In genomic region chr15:39786444-39787056, GRCh38 we compare ENCODE assay signal across 8 cellular contexts. TPM values are rescaled to one million over a fixed set of nuclear protein-coding genes. Genes with fewer than 3 reads are reported as not detected.
DNase-seq lines count a peak whose midpoint lies in the region; ATAC-seq, FAIRE-seq and TF ChIP-seq lines count a peak whose summit lies in the region.

No MANE protein-coding gene starts in this region.

- no peak for FAIRE-seq in bronchial epithelial cell (lab: Jason Lieb, UNC)

- TF ChIP-seq CTCF in bronchial epithelial cell (IDR thresholded peaks at IDR 0.05; ENCODE audit: insufficient read depth, low read length, severe bottlenecking) = peak; percentile 54

- ATAC-seq in stimulated activated naive CD8-positive, alpha-beta T cell treated with anti-CD3 and anti-CD28 coated beads, Interleukin-15, amount 100 ng/mL, for 72 hours = no peak
- ATAC-seq in HG02840 (IDR thresholded peaks at IDR 0.05; ENCODE audit: low FRiP score, unreplicated experiment) = no peak
- no peak for ATAC-seq in stimulated activated effector memory CD8-positive, alpha-beta T cell treated with anti-CD3 and anti-CD28 coated beads, Interleukin-12 subunit alpha, Interleukin-12 subunit beta, amount 100 ng/mL, for 72 hours

- H3K27me3 Mint-ChIP-seq in stimulated activated naive CD8-positive, alpha-beta T cell treated with anti-CD3 and anti-CD28 coated beads, Interleukin-15, amount 100 ng/mL, for 72 hours = no peaks in the 10 kb centered on the region

- peaks cover 12% of the 10 kb centered on the region for H3K36me3 Mint-ChIP-seq in stimulated activated effector memory CD8-positive, alpha-beta T cell treated with anti-CD3 and anti-CD28 coated beads, Interleukin-12 subunit alpha, Interleukin-12 subunit beta, amount 100 ng/mL, for 72 hours

- H3K4me3 ChIP-seq in bronchial epithelial cell (ENCODE audit: low read depth, low read length) = no peak overlapping the region

- H3K4me3 Mint-ChIP-seq in stimulated activated naive CD8-positive, alpha-beta T cell treated with anti-CD3 and anti-CD28 coated beads, Interleukin-15, amount 100 ng/mL, for 72 hours = no peak overlapping the region
- H3K4me3 Mint-ChIP-seq in stimulated activated effector memory CD8-positive, alpha-beta T cell treated with anti-CD3 and anti-CD28 coated beads, Interleukin-12 subunit alpha, Interleukin-12 subunit beta, amount 100 ng/mL, for 72 hours = no peak overlapping the region

- no peaks in the 10 kb centered on the region for H3K9me3 Mint-ChIP-seq in stimulated activated naive CD8-positive, alpha-beta T cell treated with anti-CD3 and anti-CD28 coated beads, Interleukin-15, amount 100 ng/mL, for 72 hours
- no peaks in the 10 kb centered on the region for H3K9me3 Mint-ChIP-seq in stimulated activated effector memory CD8-positive, alpha-beta T cell treated with anti-CD3 and anti-CD28 coated beads, Interleukin-12 subunit alpha, Interleukin-12 subunit beta, amount 100 ng/mL, for 72 hours

- no peaks in the 10 kb centered on the region for H3K36me3 ChIP-seq in bronchial epithelial cell (ENCODE audit: control insufficient read depth, insufficient read depth, low read length)

- no peak overlapping the region for H3K27ac Mint-ChIP-seq in stimulated activated naive CD8-positive, alpha-beta T cell treated with anti-CD3 and anti-CD28 coated beads, Interleukin-15, amount 100 ng/mL, for 72 hours
- no peak overlapping the region for H3K27ac Mint-ChIP-seq in stimulated activated effector memory CD8-positive, alpha-beta T cell treated with anti-CD3 and anti-CD28 coated beads, Interleukin-12 subunit alpha, Interleukin-12 subunit beta, amount 100 ng/mL, for 72 hours

- DNase-seq in DMS 273 (lab: John Stamatoyannopoulos, UW; ENCODE audit: unreplicated experiment) (peak; percentile 79), HT-29 (ENCODE audit: low spot score) (peak; percentile 67), NCI-H774 (lab: John Stamatoyannopoulos, UW) (peak; percentile 59), bronchial epithelial cell (ENCODE audit: low read depth) (peak; percentile 58), lung microvascular endothelial cell (ENCODE audit: low read depth in 2 of 2) (peak; percentile 70)
- no peak for DNase-seq in stimulated activated naive CD8-positive, alpha-beta T cell treated with anti-CD3 and anti-CD28 coated beads, Interleukin-15, amount 100 ng/mL, for 72 hours
- DNase-seq in stimulated activated effector memory CD8-positive, alpha-beta T cell treated with anti-CD3 and anti-CD28 coated beads, Interleukin-12 subunit alpha, Interleukin-12 subunit beta, amount 100 ng/mL, for 72 hours (ENCODE audit: low spot score in 2 of 2) = no peak

- peaks cover 47% of the 10 kb centered on the region for H3K4me1 Mint-ChIP-seq in stimulated activated naive CD8-positive, alpha-beta T cell treated with anti-CD3 and anti-CD28 coated beads, Interleukin-15, amount 100 ng/mL, for 72 hours
- peaks cover 38% of the 10 kb centered on the region for H3K4me1 Mint-ChIP-seq in stimulated activated effector memory CD8-positive, alpha-beta T cell treated with anti-CD3 and anti-CD28 coated beads, Interleukin-12 subunit alpha, Interleukin-12 subunit beta, amount 100 ng/mL, for 72 hours

- H3K27me3 ChIP-seq in bronchial epithelial cell (ENCODE audit: control insufficient read depth, insufficient read depth, low read length) = no peaks in the 10 kb centered on the region

RNA-seq across cellular contexts. Expression of gene FSIP1, which starts 3.9 kb away (rescaled TPM):
- 0.48 and 2.1 TPM in 2 replicates for total RNA-seq in HT-29 (2014; rRNA removed; shearing (Covaris generic))
- total RNA-seq in bronchial epithelial cell (9.5 and 28.8 TPM in 2 replicates), lung microvascular endothelial cell (0.40 and 0.44 TPM in 2 replicates)

Comparison
In these comparisons a context has a peak if more than half of its experiments do, and no peak if none do; other contexts are left out.
1. DNase-seq: peak in DMS 273 (single experiment), HT-29 (single experiment), NCI-H774 (single experiment), bronchial epithelial cell (single experiment) and lung microvascular endothelial cell (2 of 2); none in stimulated activated naive CD8-positive, alpha-beta T cell treated with anti-CD3 and anti-CD28 coated beads, Interleukin-15, amount 100 ng/mL, for 72 hours (0 of 2) and stimulated activated effector memory CD8-positive, alpha-beta T cell treated with anti-CD3 and anti-CD28 coated beads, Interleukin-12 subunit alpha, Interleukin-12 subunit beta, amount 100 ng/mL, for 72 hours (0 of 2).